In genomic region chr12:132204822-132205270, GRCh38 we compare ENCODE assay signal across 18 cellular contexts.
A peak's percentile ranks its signal among the peaks of the same experiment; 100 is the strongest.
DNase-seq lines count a peak whose midpoint lies in the region; ATAC-seq and TF ChIP-seq lines count a peak whose summit lies in the region.
"Had no signal": no experiment of that assay in that cellular context is flagged by ENCODE, and none has a peak within 500 bp of the region (broad histone marks: within the 10 kb centered on the region; RNA-seq: fewer than 3 reads in every experiment).

No MANE protein-coding gene starts in this region.

- H3K27ac ChIP-seq in Panc1 (ENCODE audit: low read length) (no peak overlapping the region), iPS-18a (ENCODE audit: low read length) (no peak overlapping the region), transverse colon (no peak overlapping the region)
- H3K27ac ChIP-seq: epithelial cell of prostate, testis had no signal

- H3K9me3 ChIP-seq in Panc1 (ENCODE audit: control insufficient read depth, insufficient read depth, low read depth, low read length): no peaks in the 10 kb centered on the region
- H3K9me3 ChIP-seq in iPS-18a (ENCODE audit: control insufficient read depth, low read depth, low read length): no peaks in the 10 kb centered on the region
- no peaks in the 10 kb centered on the region for H3K9me3 ChIP-seq in transverse colon
- H3K9me3 ChIP-seq: testis had no signal

- H3K4me3 ChIP-seq in Panc1 (ENCODE audit: low read depth in 2 of 2, low read length in 2 of 2): no peak overlapping the region
- H3K4me3 ChIP-seq in iPS-18a (ENCODE audit: low read length): peak overlapping the region; percentile 42
- peak overlapping the region in 1 of 4 donors; percentile 12 for H3K4me3 ChIP-seq in transverse colon
- H3K4me3 ChIP-seq: testis had no signal

- H3K4me1 ChIP-seq in Panc1 (ENCODE audit: control insufficient read depth, insufficient read depth, low read length): no peaks in the 10 kb centered on the region
- H3K4me1 ChIP-seq in iPS-18a (ENCODE audit: control insufficient read depth, low read depth, low read length): no peaks in the 10 kb centered on the region
- H3K4me1 ChIP-seq in transverse colon: peaks cover 0 to 9% (median 4%) of the 10 kb centered on the region in 4 donors

- TF ChIP-seq CTCF in Panc1 (IDR thresholded peaks at IDR 0.05) (no peak), transverse colon (IDR thresholded peaks at IDR 0.05) (no peak)

- DNase-seq in GM03348 (ENCODE audit: low spot score) (peak; percentile 37), Panc1 (ENCODE audit: low read depth, low spot score) (no peak), retina (peak; percentile 58), transverse colon (no peak)
- DNase-seq: activated naive CD4-positive, alpha-beta T cell treated with anti-CD3 and anti-CD28 coated beads, Interleukin-2, amount 50 U/mL, for 16 hours; GF-D8; HCEC 1CT; Kasumi-1; NCI-H187 treated with DMSO at 0.1 percent for 48 hours; NCI-H345; occipital lobe; OCI-M1; SHP77 treated with DMSO at 0.1 percent for 48 hours; testis had no signal

- in situ Hi-C loops in Panc1 (cut with HindIII; ENCODE audit: low pct_unique_long_range_greater_than_20kb, low sequenced_read_pairs): no loop called here
- in situ Hi-C loops in transverse colon (cut with MboI; ENCODE audit: low pct_ligation_motif_present in 1 of 4, low pct_unique_long_range_greater_than_20kb in 1 of 4, low sequenced_read_pairs in 3 of 4): no loop called here

- ATAC-seq in Panc1 (peak; percentile 37; the same call in 1 of the 2 replicates), HG03571 (IDR thresholded peaks at IDR 0.05; ENCODE audit: unreplicated experiment) (no peak), HG02884 (IDR thresholded peaks at IDR 0.05; ENCODE audit: unreplicated experiment) (no peak)

- no peak for TF ChIP-seq EP300 in transverse colon (IDR thresholded peaks at IDR 0.05; ENCODE audit: low read depth)

- no TSS peak for BruUV-seq in Panc1 (replicated peaks; lab: Mats Ljungman, UMichigan)

- CTCF ChIA-PET in Panc1 (lab: Charles Lee): no interaction called here

- intact Hi-C loops in Panc1 (cut with micrococcal nuclease; ENCODE audit: unreplicated experiment) (no loop called here), transverse colon (cut with DNase I; ENCODE audit: low total_unique reads) (loop anchor here (10.0 kb wide), 1 partner anchor 620 kb away; the partner anchor contains the start of gene GOLGA3)

- POLR2A ChIA-PET in Panc1 (lab: Charles Lee): no interaction called here

- WGBS in transverse colon (ENCODE audit: low coverage in 1 of 2), 2 donors: 7% methylated on average over 3 of the region's 19 CpGs; no CpG with 5 or more reads in 1 of the 2 donors

- H3K36me3 ChIP-seq in Panc1 (ENCODE audit: control insufficient read depth, insufficient read depth, low read length) (no peaks in the 10 kb centered on the region), iPS-18a (ENCODE audit: control insufficient read depth, low read depth, low read length) (no peaks in the 10 kb centered on the region), transverse colon (no peaks in the 10 kb centered on the region)

- H3K27me3 ChIP-seq in Panc1 (ENCODE audit: control insufficient read depth, insufficient read depth, low read length): no peaks in the 10 kb centered on the region
- H3K27me3 ChIP-seq in iPS-18a (ENCODE audit: control insufficient read depth, insufficient read depth, low read length): peaks cover 76% of the 10 kb centered on the region
- H3K27me3 ChIP-seq in transverse colon: peaks cover 48% of the 10 kb centered on the region
- H3K27me3 ChIP-seq: testis had no signal

- TF ChIP-seq POLR2A in transverse colon (IDR thresholded peaks at IDR 0.05): no peak

- no peak overlapping the region for H3K9ac ChIP-seq in iPS-18a (ENCODE audit: low read length)

Comparison
In these comparisons a context has a peak if more than half of its experiments do, and no peak if none do; other contexts are left out.
1. DNase-seq: peak in GM03348 (single experiment) and retina (single experiment); none in Panc1 (single experiment) and transverse colon (single experiment).